Comparison of ENCODE assay signal across 24 cellular contexts in genomic region chr1:27821761-27822315, GRCh38.
"Had no signal": no experiment of that assay in that cellular context is flagged by ENCODE, and none has a peak within 500 bp of the region (broad histone marks: within the 10 kb centered on the region; RNA-seq: fewer than 3 reads in every experiment).

No MANE protein-coding gene starts in this region.

- DNase-seq: activated B cell treated with CpG ODN at 0.5 μM for 24 hours; activated CD8-positive, alpha-beta T cell treated with anti-CD3 and anti-CD28 coated beads, Interleukin-2, amount 10 ng/mL, durations not matched to agents 7 days and 5 days; activated naive CD4-positive, alpha-beta T cell treated with Interleukin-2 at 50 U/mL for 16 hours; activated T-cell treated with anti-CD3 and anti-CD28 coated beads for 4 hours; activated T-cell treated with anti-CD3 and anti-CD28 coated beads, Interleukin-2, amount 50 U/mL, for 72 hours; aorta; body of pancreas; colonic mucosa; dorsolateral prefrontal cortex; effector memory CD4-positive, alpha-beta T cell; foreskin melanocyte; left cardiac atrium; mammary epithelial cell; naive B cell; nephron progenitor cell; sigmoid colon; small intestine; stimulated activated CD4-positive, alpha-beta T cell treated with anti-CD3 and anti-CD28 coated beads, Interleukin-1b, Interleukin-23, amount 100 ng/mL, for 48 hours; stimulated activated CD4-positive, alpha-beta T cell treated with anti-CD3 and anti-CD28 coated beads, Interleukin-4, amount 100 ng/mL, for 4 hours; stimulated activated CD8-positive, alpha-beta memory T cell treated with anti-CD3 and anti-CD28 coated beads, Interleukin-4, amount 100 ng/mL, for 48 hours; stimulated activated naive B cell treated with anti-CD40 and anti-IgM and Interleukin-4, amounts not matched to agents 10 μg/mL and 1 μg/mL and 100 μg/mL, for 72 hours; stomach; T-helper 2 cell; tibial artery had no signal

- ATAC-seq: activated CD8-positive, alpha-beta T cell treated with anti-CD3 and anti-CD28 coated beads, Interleukin-2, amount 10 ng/mL, durations not matched to agents 7 days and 5 days; activated T-cell treated with anti-CD3 and anti-CD28 coated beads, Interleukin-2, amount 50 U/mL, for 72 hours; body of pancreas; left cardiac atrium; stimulated activated naive B cell treated with anti-CD40 and anti-IgM and Interleukin-4, amounts not matched to agents 10 μg/mL and 1 μg/mL and 100 μg/mL, for 72 hours had no signal
